6 cellular contexts compared by ENCODE assay signal in genomic region chr12:99709116-99709515, GRCh38.
"Had no signal": no experiment of that assay in that cellular context is flagged by ENCODE, and none has a peak within 500 bp of the region (broad histone marks: within the 10 kb centered on the region; RNA-seq: fewer than 3 reads in every experiment).

No MANE protein-coding gene starts in this region.

- DNase-seq: IMR-90, KBM-7 had no signal

- H3K4me3 ChIP-seq: K562 had no signal

- ATAC-seq: HepG2, K562 had no signal

- H3K27ac ChIP-seq: HL-60 had no signal

- FAIRE-seq: HepG2, HTR-8/SVneo, K562 had no signal
